Comparison of ENCODE assay signal across 8 cellular contexts in the genomic region with DNA sequence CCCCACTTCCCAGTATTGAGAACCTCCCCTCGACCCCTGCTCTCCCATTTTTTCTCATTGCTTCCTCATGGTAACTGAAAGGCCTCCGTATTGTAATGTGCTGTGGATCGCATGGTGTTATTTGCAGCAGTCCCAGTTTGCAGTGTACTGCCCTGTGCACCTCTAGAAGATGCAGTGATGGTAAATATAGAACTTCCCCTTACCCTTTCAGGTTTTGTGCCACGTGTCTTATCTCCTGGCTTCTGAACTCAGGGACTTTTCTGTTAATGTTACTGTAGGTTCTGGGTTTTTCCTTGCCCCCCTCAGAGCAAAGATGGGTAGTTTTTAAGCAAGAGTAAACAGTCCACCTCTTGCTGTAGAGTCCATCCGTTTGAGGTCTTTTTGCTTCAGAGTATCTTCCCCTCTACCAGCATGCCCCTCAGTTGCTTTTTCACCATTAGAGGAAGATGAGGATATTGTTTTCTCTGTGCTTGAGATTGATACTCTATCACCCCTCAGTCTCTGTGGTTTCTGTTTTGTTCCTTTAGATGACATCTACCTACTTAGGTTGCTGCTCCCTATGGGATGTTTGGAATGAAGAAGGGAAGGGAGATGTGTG. TPM values are rescaled to one million over a fixed set of nuclear protein-coding genes. Genes with fewer than 3 reads are reported as not detected.
DNase-seq lines count a peak whose midpoint lies in the region; ATAC-seq and TF ChIP-seq lines count a peak whose summit lies in the region.

No MANE protein-coding gene starts in this region.

- no peak for DNase-seq in activated CD4-positive, alpha-beta T cell treated with anti-CD3 and anti-CD28 coated beads for 36 hours
- no peak for DNase-seq in activated CD4-positive, alpha-beta T cell treated with anti-CD3 and anti-CD28 coated beads for 1 hour
- DNase-seq in foreskin keratinocyte (no peak), suprapubic skin (ENCODE audit: low spot score in 2 of 2) (no peak), RKO (ENCODE audit: low spot score) (no peak), NCI-H1092 treated with DMSO at 0.1 percent for 48 hours (lab: John Stamatoyannopoulos, UW) (no peak)

- no peak for ATAC-seq in activated CD4-positive, alpha-beta T cell treated with anti-CD3 and anti-CD28 coated beads for 36 hours
- ATAC-seq in foreskin keratinocyte (no peak), HG03280 (IDR thresholded peaks at IDR 0.05; ENCODE audit: unreplicated experiment) (no peak)

- peaks cover 34% of the 10 kb centered on the region for H3K4me1 ChIP-seq in foreskin keratinocyte
- H3K4me1 ChIP-seq in suprapubic skin = peaks cover 64% of the 10 kb centered on the region

- 73% methylated on average over 5 of the region's 5 CpGs for WGBS in suprapubic skin

- H3K27ac Mint-ChIP-seq in activated CD4-positive, alpha-beta T cell treated with anti-CD3 and anti-CD28 coated beads for 36 hours = peak overlapping the region; percentile 87
- peak overlapping the region; percentile 68 to 94 (median 83) for H3K27ac Mint-ChIP-seq in IgD-negative memory B cell

- H3K9me3 Mint-ChIP-seq in activated CD4-positive, alpha-beta T cell treated with anti-CD3 and anti-CD28 coated beads for 36 hours (ENCODE audit: low read depth) = no peaks in the 10 kb centered on the region
- no peaks in the 10 kb centered on the region for H3K9me3 Mint-ChIP-seq in IgD-negative memory B cell

- H3K27me3 ChIP-seq in foreskin keratinocyte = no peaks in the 10 kb centered on the region
- H3K27me3 ChIP-seq in suprapubic skin = no peaks in the 10 kb centered on the region

- no peak overlapping the region for H3K4me3 ChIP-seq in suprapubic skin

- no peak for TF ChIP-seq EP300 in suprapubic skin (IDR thresholded peaks at IDR 0.05)

- TF ChIP-seq POLR2A in suprapubic skin (IDR thresholded peaks at IDR 0.05) = no peak

- peak overlapping the region; percentile 15 for H3K4me3 Mint-ChIP-seq in activated CD4-positive, alpha-beta T cell treated with anti-CD3 and anti-CD28 coated beads for 36 hours
- peak overlapping the region; percentile 3 to 92 (median 60) for H3K4me3 Mint-ChIP-seq in IgD-negative memory B cell

- peaks cover 37% of the 10 kb centered on the region for H3K36me3 ChIP-seq in suprapubic skin

- TF ChIP-seq CTCF in foreskin keratinocyte (conservative IDR thresholded peaks at IDR 0.05) (no peak), suprapubic skin (IDR thresholded peaks at IDR 0.05) (no peak)

- intact Hi-C loops in activated CD4-positive, alpha-beta T cell treated with anti-CD3 and anti-CD28 coated beads for 36 hours (cut with DNase I, micrococcal nuclease) = loop anchor here in 1 of 2 experiments (2.0 to 10.0 kb wide), 2 partner anchors 34 to 92 kb away; no protein-coding TSS in a partner anchor

- H3K36me3 Mint-ChIP-seq in activated CD4-positive, alpha-beta T cell treated with anti-CD3 and anti-CD28 coated beads for 36 hours (ENCODE audit: low read depth) = peaks cover 67% of the 10 kb centered on the region
- peaks cover 8% of the 10 kb centered on the region for H3K36me3 Mint-ChIP-seq in IgD-negative memory B cell

- CTCF ChIA-PET in activated CD4-positive, alpha-beta T cell treated with anti-CD3 and anti-CD28 coated beads for 36 hours (lab: Charles Lee) = interaction anchor here (0.6 to 2.9 kb wide), 10 partner anchors 11 to 125 kb away, joined by 3 to 34 read pairs (median 10); a partner anchor contains a TSS

- no peaks in the 10 kb centered on the region for H3K27me3 Mint-ChIP-seq in activated CD4-positive, alpha-beta T cell treated with anti-CD3 and anti-CD28 coated beads for 36 hours
- H3K27me3 Mint-ChIP-seq in IgD-negative memory B cell = no peaks in the 10 kb centered on the region

- POLR2A ChIA-PET in activated CD4-positive, alpha-beta T cell treated with anti-CD3 and anti-CD28 coated beads for 36 hours (lab: Charles Lee) = interaction anchor here (1.7 to 2.6 kb wide), 3 partner anchors 15 to 114 kb away, joined by 9 to 20 read pairs (median 12); no protein-coding TSS in a partner anchor

- peaks cover 86% of the 10 kb centered on the region for H3K4me1 Mint-ChIP-seq in activated CD4-positive, alpha-beta T cell treated with anti-CD3 and anti-CD28 coated beads for 36 hours
- H3K4me1 Mint-ChIP-seq in IgD-negative memory B cell = peaks cover 31 to 49% (median 46%) of the 10 kb centered on the region in 3 donors

- H3K27ac ChIP-seq in foreskin keratinocyte = peak overlapping the region; percentile 88
- H3K27ac ChIP-seq in suprapubic skin = peak overlapping the region; percentile 47

- H3K9me3 ChIP-seq in suprapubic skin = no peaks in the 10 kb centered on the region

RNA-seq across cellular contexts. Expression of a gene that starts 22.4 kb away (rescaled TPM):
- total RNA-seq in activated CD4-positive, alpha-beta T cell treated with anti-CD3 and anti-CD28 coated beads for 36 hours = 100 to 1,000 TPM; 118 to 149 TPM
- 131 TPM for polyA plus RNA-seq in IgD-negative memory B cell
- total RNA-seq in foreskin keratinocyte = 43.6 and 57.5 TPM in 2 replicates
- 12.9 and 13.7 TPM in 2 replicates for polyA plus RNA-seq in foreskin keratinocyte
- total RNA-seq in suprapubic skin = 100 to 1,000 TPM in 3 of 4 donors, 10 to 100 TPM in 1; 93.3 to 319 (median 127) TPM
